ENCODE assay signal across 16 cellular contexts in genomic region chr11:23789200-23789853, GRCh38.
DNase-seq lines count a peak whose midpoint lies in the region; ATAC-seq and TF ChIP-seq lines count a peak whose summit lies in the region.
"Had no signal": no experiment of that assay in that cellular context is flagged by ENCODE, and none has a peak within 500 bp of the region (broad histone marks: within the 10 kb centered on the region; RNA-seq: fewer than 3 reads in every experiment).

No MANE protein-coding gene starts in this region.

- intact Hi-C loops in natural killer cell (cut with micrococcal nuclease) (no loop called here), sciatic nerve (cut with DNase I) (no loop called here)

- no peaks in the 10 kb centered on the region for H3K9me3 ChIP-seq in AG04450 (ENCODE audit: control insufficient read depth, insufficient read depth, low read length)

- no peak overlapping the region for H3K4me3 Mint-ChIP-seq in chondrocyte (ENCODE audit: unreplicated experiment)
- H3K4me3 Mint-ChIP-seq in nephron progenitor cell = no peak overlapping the region
- no peak overlapping the region for H3K4me3 Mint-ChIP-seq in natural killer cell
- H3K4me3 Mint-ChIP-seq: H9 had no signal

- H3K9me3 Mint-ChIP-seq in chondrocyte (ENCODE audit: low read depth) (no peaks in the 10 kb centered on the region), nephron progenitor cell (no peaks in the 10 kb centered on the region), natural killer cell (no peaks in the 10 kb centered on the region)

- H3K27me3 Mint-ChIP-seq in chondrocyte (ENCODE audit: low read depth) = no peaks in the 10 kb centered on the region
- no peaks in the 10 kb centered on the region for H3K27me3 Mint-ChIP-seq in nephron progenitor cell (ENCODE audit: low read depth, poor library complexity)
- H3K27me3 Mint-ChIP-seq in natural killer cell (ENCODE audit: low read depth in 2 of 2) = peaks cover 0 to 8% of the 10 kb centered on the region in 2 donors

- H3K36me3 Mint-ChIP-seq in chondrocyte (ENCODE audit: low read depth) (no peaks in the 10 kb centered on the region), nephron progenitor cell (ENCODE audit: low read depth) (no peaks in the 10 kb centered on the region), natural killer cell (peaks cover 8% of the 10 kb centered on the region)

- peak overlapping the region; percentile 13 for H3K27ac Mint-ChIP-seq in chondrocyte (ENCODE audit: unreplicated experiment)
- peak overlapping the region; percentile 70 for H3K27ac Mint-ChIP-seq in nephron progenitor cell
- H3K27ac Mint-ChIP-seq in natural killer cell = no peak overlapping the region
- H3K27ac Mint-ChIP-seq: H9 had no signal

- H3K27ac ChIP-seq in AG04450 (ENCODE audit: low read depth, low read length) = peak overlapping the region; percentile 55

- POLR2A ChIA-PET in AG04450 (lab: Yijun Ruan, JAX) = no interaction called here

- DNase-seq in AG04450 (ENCODE audit: low read depth, low spot score) = no peak
- peak; percentile 1 for DNase-seq in LoVo (ENCODE audit: low spot score)
- DNase-seq in chondrocyte (ENCODE audit: low spot score) = no peak
- no peak for DNase-seq in nephron progenitor cell
- DNase-seq in natural killer cell = no peak
- DNase-seq in sciatic nerve (ENCODE audit: low spot score) = no peak
- no peak for DNase-seq in hepatic stellate cell (ENCODE audit: low spot score)
- no peak for DNase-seq in midbrain (lab: John Stamatoyannopoulos, UW)
- DNase-seq: C1 segment of cervical spinal cord; COR-L47; H9; NCI-H1048; NCI-H1436 treated with DMSO at 0.1 percent for 48 hours; NK-92 treated with Interleukin-12 subunit alpha and Interleukin-12 subunit beta, amount 100 ng/mL, for 24 hours; SHP77 treated with DMSO at 0.1 percent for 48 hours had no signal

- CTCF ChIA-PET in AG04450 (lab: Charles Lee) = interaction anchor here (0.7 kb wide), 1 partner anchor 10 kb away, joined by 3 read pairs; no protein-coding TSS in a partner anchor

- no peaks in the 10 kb centered on the region for H3K27me3 ChIP-seq in AG04450 (ENCODE audit: control insufficient read depth, insufficient read depth, low read length)

- ATAC-seq in natural killer cell (no peak), sciatic nerve (no peak)
- ATAC-seq: K562 had no signal

- peaks cover 11% of the 10 kb centered on the region for H3K4me1 Mint-ChIP-seq in chondrocyte (ENCODE audit: low read depth)
- H3K4me1 Mint-ChIP-seq in nephron progenitor cell = peaks cover 8% of the 10 kb centered on the region
- H3K4me1 Mint-ChIP-seq in natural killer cell = peaks cover 20 to 22% of the 10 kb centered on the region in 2 donors
- H3K4me1 Mint-ChIP-seq: H9 had no signal

- no peak overlapping the region for H3K4me3 ChIP-seq in AG04450 (ENCODE audit: low read depth, low read length)
- H3K4me3 ChIP-seq: K562 had no signal

- TF ChIP-seq CTCF in AG04450 (IDR thresholded peaks at IDR 0.05; ENCODE audit: low read depth, low read length) (no peak), chondrocyte (IDR thresholded peaks at IDR 0.05) (no peak), nephron progenitor cell (IDR thresholded peaks at IDR 0.05) (no peak), natural killer cell (IDR thresholded peaks at IDR 0.05) (no peak)

Comparison
In these comparisons a context has a peak if more than half of its experiments do, and no peak if none do; other contexts are left out.
1. H3K27ac Mint-ChIP-seq: peak in chondrocyte (single experiment) and nephron progenitor cell (single experiment); none in natural killer cell (0 of 2).